Comparison of ENCODE assay signal across 8 cellular contexts in genomic region chr13:32530841-32531253, GRCh38. TPM values are rescaled to one million over a fixed set of nuclear protein-coding genes. Genes with fewer than 3 reads are reported as not detected.
DNase-seq lines count a peak whose midpoint lies in the region; TF ChIP-seq lines count a peak whose summit lies in the region.

No MANE protein-coding gene starts in this region.

- DNase-seq in GM13976 (ENCODE audit: low spot score), result peak; percentile 53
- peak; percentile 42 for DNase-seq in HCEC 1CT
- no peak for DNase-seq in SK-N-SH
- peak; percentile 79 for DNase-seq in fibroblast of the aortic adventitia (ENCODE audit: low read depth)
- no peak for DNase-seq in sigmoid colon
- no peak for DNase-seq in activated gamma-delta T cell (lab: John Stamatoyannopoulos, UW)
- no peak for DNase-seq in DMS53 treated with DMSO at 0.1 percent for 48 hours (lab: John Stamatoyannopoulos, UW; ENCODE audit: unreplicated experiment)
- DNase-seq in NCI-H69 (lab: John Stamatoyannopoulos, UW), result no peak

- H3F3A ChIP-seq in SK-N-SH (replicated peaks; ENCODE audit: insufficient read depth), result peaks cover 6% of the 10 kb centered on the region

- CTCF ChIA-PET in SK-N-SH (lab: Yijun Ruan, JAX), result no interaction called here

- H3K27ac ChIP-seq in SK-N-SH (ENCODE audit: low read depth in 2 of 2, low read length in 1 of 2), result peak overlapping the region in 1 of 2 experiments; percentile 8; a peak in 1 of 4 replicates
- peak overlapping the region in 3 of 4 donors; percentile 10 to 44 (median 39) for H3K27ac ChIP-seq in sigmoid colon

- POLR2A ChIA-PET in SK-N-SH (lab: Yijun Ruan, JAX), result no interaction called here

- peaks cover 100% of the 10 kb centered on the region for H3K79me2 ChIP-seq in SK-N-SH (ENCODE audit: insufficient read depth)

- H3K4me2 ChIP-seq in SK-N-SH, result peak overlapping the region; percentile 27

- no peak overlapping the region for H2AFZ ChIP-seq in SK-N-SH (ENCODE audit: low read depth)

- in situ Hi-C loops in GM13976 (cut with MboI; ENCODE audit: low sequenced_read_pairs, unreplicated experiment), result no loop called here

- H3K9me3 ChIP-seq in SK-N-SH (no peaks in the 10 kb centered on the region), sigmoid colon (no peaks in the 10 kb centered on the region)

- peaks cover 47% of the 10 kb centered on the region for H4K20me1 ChIP-seq in SK-N-SH (ENCODE audit: insufficient read depth)

- H3K4me1 ChIP-seq in SK-N-SH (ENCODE audit: control insufficient read depth in 1 of 2, insufficient read depth in 2 of 2, low read depth in 1 of 2, low read length in 1 of 2), result peaks cover 0 to 12% of the 10 kb centered on the region in 2 experiments; a peak in 3 of 4 replicates
- peaks cover 0 to 88% (median 67%) of the 10 kb centered on the region in 4 donors for H3K4me1 ChIP-seq in sigmoid colon

- H3K9me2 ChIP-seq in SK-N-SH, result no peaks in the 10 kb centered on the region

- 0 out of 4 replicates have a peak overlapping the region, but pooled peaks of 1 of the 2 experiments have one; percentile 1 for H3K4me3 ChIP-seq in SK-N-SH (ENCODE audit: low read depth in 2 of 2, low read length in 1 of 2)
- peak overlapping the region; percentile 32 for H3K4me3 ChIP-seq in fibroblast of the aortic adventitia (ENCODE audit: low read depth, low read length)
- peak overlapping the region in 1 of 4 donors; percentile 4 for H3K4me3 ChIP-seq in sigmoid colon

- no peak overlapping the region for H3K9ac ChIP-seq in SK-N-SH

- no peak for TF ChIP-seq EP300 in SK-N-SH (IDR thresholded peaks at IDR 0.05; ENCODE audit: borderline replicate concordance in 1 of 2, low read depth in 1 of 2, low read length in 1 of 2)
- TF ChIP-seq EP300 in sigmoid colon (IDR thresholded peaks at IDR 0.05), result no peak

- peaks cover 34 to 55% of the 10 kb centered on the region in 2 experiments for H3K36me3 ChIP-seq in SK-N-SH (replicated peaks in 1 of 2; ENCODE audit: control insufficient read depth in 1 of 2, insufficient read depth in 2 of 2, low read length in 1 of 2)
- H3K36me3 ChIP-seq in sigmoid colon, result peaks cover 0 to 14% (median 1%) of the 10 kb centered on the region in 4 donors

- 62% methylated on average over 2 of the region's 2 CpGs for WGBS in SK-N-SH (ENCODE audit: low lambda C conversion rate)
- 28 to 30% methylated on average over 2 of the region's 2 CpGs for WGBS in sigmoid colon, 2 donors

- no peaks in the 10 kb centered on the region for H3K27me3 ChIP-seq in SK-N-SH (ENCODE audit: insufficient read depth)
- no peaks in the 10 kb centered on the region for H3K27me3 ChIP-seq in sigmoid colon

- no peak for TF ChIP-seq RAD21 in SK-N-SH (IDR thresholded peaks at IDR 0.05; ENCODE audit: low read length)

- intact Hi-C loops in sigmoid colon (cut with DNase I), result no loop called here

- no peak for TF ChIP-seq POLR2A in sigmoid colon (IDR thresholded peaks at IDR 0.05)

- TF ChIP-seq CTCF in GM13976 (IDR thresholded peaks at IDR 0.05; ENCODE audit: borderline replicate concordance, control extremely low read depth, extremely low read depth, insufficient read depth, missing control alignments), result no peak
- no peak for TF ChIP-seq CTCF in SK-N-SH (IDR thresholded peaks at IDR 0.05)
- no peak for TF ChIP-seq CTCF in fibroblast of the aortic adventitia (IDR thresholded peaks at IDR 0.05; ENCODE audit: insufficient read depth, low read length)
- TF ChIP-seq CTCF in sigmoid colon (IDR thresholded peaks at IDR 0.05), result no peak

TF ChIP-seq in SK-N-SH, 30 proteins besides CTCF, POLR2A, EP300 and RAD21:
- TF ChIP-seq YY1 (IDR thresholded peaks at IDR 0.05; ENCODE audit: low read depth) (no peak), CHD2 (IDR thresholded peaks at IDR 0.05; ENCODE audit: low read length, partially characterized antibody) (no peak), TEAD4 (IDR thresholded peaks at IDR 0.05; ENCODE audit: borderline replicate concordance, insufficient read depth) (no peak), USF1 (IDR thresholded peaks at IDR 0.05; ENCODE audit: borderline replicate concordance, low read depth) (no peak), MEF2A (IDR thresholded peaks at IDR 0.05; ENCODE audit: borderline replicate concordance, low read depth) (no peak), TCF12 (IDR thresholded peaks at IDR 0.05) (no peak)
TF ChIP-seq in SK-N-SH: peak in this region for 0.

RNA-seq across cellular contexts. Expression of gene N4BP2L2, which starts 7.7 kb away (rescaled TPM):
- 16.0 and 22.5 TPM in 2 replicates for polyA plus RNA-seq in SK-N-SH (2012; rRNA removed)
- polyA plus RNA-seq in SK-N-SH (2012; cell fraction: cytosol; rRNA removed), result 19.8 and 30.7 TPM in 2 replicates
- polyA plus RNA-seq in SK-N-SH (2012; cell fraction: nucleus; rRNA removed), result 30.2 and 64.7 TPM in 2 replicates
- 157 and 194 TPM in 2 replicates for total RNA-seq in fibroblast of the aortic adventitia (ENCODE audit: low replicate concordance)
- 100 to 1,000 TPM; 160 to 232 (median 222) TPM for total RNA-seq in sigmoid colon
- polyA plus RNA-seq in sigmoid colon, result 10 to 100 TPM; 22.0 to 39.6 (median 26.4) TPM

RNA-seq across cellular contexts. Expression of gene PDS5B, which starts 55.4 kb away (rescaled TPM):
- polyA plus RNA-seq in SK-N-SH (2012; rRNA removed), result 3.7 and 3.8 TPM in 2 replicates
- 4.6 and 5.5 TPM in 2 replicates for polyA plus RNA-seq in SK-N-SH (2012; cell fraction: cytosol; rRNA removed)
- polyA plus RNA-seq in SK-N-SH (2012; cell fraction: nucleus; rRNA removed), result 3.4 and 8.0 TPM in 2 replicates
- total RNA-seq in fibroblast of the aortic adventitia (ENCODE audit: low replicate concordance), result 19.3 and 46.5 TPM in 2 replicates
- total RNA-seq in sigmoid colon, result 10 to 100 TPM; 52.8 to 65.0 (median 59.9) TPM
- 10 to 100 TPM in 1 of 3 donors, 1 to 10 TPM in 2; 3.6 to 10.9 (median 5.1) TPM for polyA plus RNA-seq in sigmoid colon

Comparison
In these comparisons a context has a peak if more than half of its experiments do, and no peak if none do; other contexts are left out.
1. DNase-seq: peak in GM13976 (single experiment), HCEC 1CT (single experiment) and fibroblast of the aortic adventitia (single experiment); none in SK-N-SH (single experiment), sigmoid colon (single experiment), activated gamma-delta T cell (single experiment), DMS53 treated with DMSO at 0.1 percent for 48 hours (single experiment) and NCI-H69 (single experiment).